30 cellular contexts compared by ENCODE assay signal in the genomic region with DNA sequence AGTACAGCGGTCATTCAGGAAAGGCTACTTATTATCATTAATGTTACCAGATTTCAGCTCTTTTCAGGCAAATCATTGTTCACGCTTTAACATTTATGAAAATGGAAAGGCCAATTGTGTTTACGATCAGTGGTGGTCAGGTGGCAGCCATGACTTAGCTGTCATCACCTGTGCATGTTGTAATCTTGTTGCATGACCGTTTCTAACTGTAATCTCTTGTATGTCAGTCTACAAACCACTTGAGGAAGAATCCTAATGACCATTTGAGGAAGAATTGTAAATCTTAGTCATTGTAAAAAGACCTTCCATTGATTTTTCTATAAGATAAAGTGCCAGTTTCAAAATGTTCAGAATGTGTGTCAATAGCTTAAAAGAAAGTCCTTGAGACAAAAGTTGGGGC.
"Had no signal": no experiment of that assay in that cellular context is flagged by ENCODE, and none has a peak within 500 bp of the region (broad histone marks: within the 10 kb centered on the region; RNA-seq: fewer than 3 reads in every experiment).

No MANE protein-coding gene starts in this region.

- ATAC-seq: activated CD4-positive, CD25-positive, alpha-beta regulatory T cell treated with anti-CD3 and anti-CD28 coated beads, Interleukin-2, amount 50 U/mL, for 24 hours; activated CD8-positive, alpha-beta T cell treated with anti-CD3 and anti-CD28 coated beads for 36 hours; activated T-cell treated with anti-CD3 and anti-CD28 coated beads, Interleukin-2, amount 50 U/mL, for 4 hours; activated T-helper 17 cell treated with anti-CD3 and anti-CD28 coated beads, Interleukin-2, amount 50 U/mL, for 72 hours; body of pancreas; effector memory CD8-positive, alpha-beta T cell; foreskin keratinocyte; gastrocnemius medialis; heart left ventricle had no signal

- H3K4me3 ChIP-seq: body of pancreas, esophagus muscularis mucosa, gastrocnemius medialis, heart left ventricle had no signal

- H3K27ac ChIP-seq: body of pancreas, esophagus muscularis mucosa, foreskin keratinocyte, gastrocnemius medialis, heart left ventricle, WERI-Rb-1 had no signal

- H3K27me3 ChIP-seq: body of pancreas, esophagus muscularis mucosa, foreskin keratinocyte, gastrocnemius medialis, heart left ventricle had no signal

- H3K4me1 ChIP-seq: body of pancreas, foreskin keratinocyte, gastrocnemius medialis had no signal

- DNase-seq: activated B cell treated with CpG ODN at 0.5 μM for 24 hours; activated CD4-positive, alpha-beta T cell treated with anti-CD3 and anti-CD28 coated beads for 48 hours; activated CD4-positive, alpha-beta T cell treated with anti-CD3 and anti-CD28 coated beads, Interleukin-2, amount 50 U/mL, for 1 hour; activated CD4-positive, alpha-beta T cell treated with anti-CD3 and anti-CD28 coated beads, Interleukin-2, amount 50 U/mL, for 48 hours; activated CD8-positive, alpha-beta memory T cell treated with anti-CD3 and anti-CD28 coated beads for 24 hours; activated CD8-positive, alpha-beta T cell treated with anti-CD3 and anti-CD28 coated beads for 36 hours; activated effector memory CD4-positive, alpha-beta T cell treated with Interleukin-2 at 50 U/mL for 16 hours; activated gamma-delta T cell treated with Interleukin-2 at 50 U/mL for 16 hours; activated naive CD4-positive, alpha-beta T cell treated with anti-CD3 and anti-CD28 coated beads, Interleukin-2, amount 50 U/mL, for 16 hours; activated naive CD4-positive, alpha-beta T cell treated with Interleukin-2 at 50 U/mL for 16 hours; activated T-cell treated with anti-CD3 and anti-CD28 coated beads, Interleukin-2, amount 50 U/mL, for 4 hours; amygdala; aorta; body of pancreas; caudate nucleus; cortex of kidney; dermis blood vessel endothelial cell; effector CD4-positive, alpha-beta T cell; effector memory CD8-positive, alpha-beta T cell; erythroblast; foreskin keratinocyte; gastrocnemius medialis; glutamatergic neuron; heart left ventricle; T1000; WERI-Rb-1 had no signal

- H3K9me3 ChIP-seq: body of pancreas, esophagus muscularis mucosa, gastrocnemius medialis, heart left ventricle had no signal

- H3K36me3 ChIP-seq: esophagus muscularis mucosa, gastrocnemius medialis, heart left ventricle, WERI-Rb-1 had no signal

- FAIRE-seq: colon had no signal
